1 cellular context compared by ENCODE assay signal in genomic region chr17:64682261-64683181, GRCh38.
A peak's percentile ranks its signal among the peaks of the same experiment; 100 is the strongest.
TF ChIP-seq lines count a peak whose summit lies in the region.

No MANE protein-coding gene starts in this region.

TF ChIP-seq in IMR-90, 13 proteins besides CTCF, POLR2A, EP300 and RAD21 (continued from another document):
- TF ChIP-seq ELK1 (IDR thresholded peaks at IDR 0.05; ENCODE audit: borderline replicate concordance, low read depth, low read length) = no peak
- TF ChIP-seq FOS (IDR thresholded peaks at IDR 0.05; ENCODE audit: low read depth, low read length) = 0 out of 2 replicates have a peak, but pooled peaks have one; percentile 30
- no peak for TF ChIP-seq MAFK (IDR thresholded peaks at IDR 0.05; ENCODE audit: low read depth, low read length)
- TF ChIP-seq MAZ (IDR thresholded peaks at IDR 0.05; ENCODE audit: borderline replicate concordance, low read depth, low read length) = no peak
- peak; percentile 40; the same call in 1 of the 2 replicates for TF ChIP-seq MXI1 (IDR thresholded peaks at IDR 0.05; ENCODE audit: borderline replicate concordance, low read depth, low read length)
- no peak for TF ChIP-seq RCOR1 (IDR thresholded peaks at IDR 0.05; ENCODE audit: insufficient replicate concordance, low read length)
